In genomic region chr2:108074945-108075344, GRCh38 we compare ENCODE assay signal across 22 cellular contexts.
DNase-seq lines count a peak whose midpoint lies in the region; TF ChIP-seq lines count a peak whose summit lies in the region.
"Had no signal": no experiment of that assay in that cellular context is flagged by ENCODE, and none has a peak within 500 bp of the region (broad histone marks: within the 10 kb centered on the region; RNA-seq: fewer than 3 reads in every experiment).

No MANE protein-coding gene starts in this region.

- no peak for TF ChIP-seq CTCF in brain microvascular endothelial cell (IDR thresholded peaks at IDR 0.05; ENCODE audit: low read depth, low read length, missing control alignments)

- in situ Hi-C loops in brain microvascular endothelial cell (cut with HindIII; ENCODE audit: low pct_ligation_motif_present, low sequenced_read_pairs) = no loop called here

- no peak overlapping the region for H3K4me3 ChIP-seq in brain microvascular endothelial cell (ENCODE audit: low read depth, low read length)
- H3K4me3 ChIP-seq: BLaER1 treated with 17β-estradiol and CSF1 and Interleukin-3, amounts not matched to agents 10 nM and 100 nM; GM12878; GM23248 had no signal

- peak in 2 of 3 experiments; percentile 4 to 49 for DNase-seq in NCI-H1417 (lab: John Stamatoyannopoulos, UW)
- no peak for DNase-seq in NCI-H1417 treated with DMSO at 0.1 percent for 48 hours (lab: John Stamatoyannopoulos, UW)
- DNase-seq in SK-N-DZ (ENCODE audit: low spot score) = peak; percentile 15
- peak; percentile 17 for DNase-seq in iPS-NIHi11 (ENCODE audit: low spot score)
- no peak for DNase-seq in AG08396 (ENCODE audit: low spot score)
- no peak for DNase-seq in T-helper 2 cell
- no peak for DNase-seq in brain microvascular endothelial cell
- DNase-seq in stimulated activated CD8-positive, alpha-beta memory T cell treated with anti-CD3 and anti-CD28 coated beads, Interleukin-4, amount 100 ng/mL, for 48 hours = no peak
- DNase-seq: CD8-positive, alpha-beta memory T cell; DND-41; GDM1; GM23248; IMR-90; Karpas-422; MM.1S; NCI-H1092 treated with DMSO at 0.1 percent for 48 hours; NCI-H1694 treated with DMSO at 0.1 percent for 48 hours; NCI-H2107; NCI-H510A; Right ventricle myocardium superior had no signal

- H3K27me3 ChIP-seq in brain microvascular endothelial cell (replicated peaks) = no peaks in the 10 kb centered on the region
- H3K27me3 ChIP-seq: BLaER1 treated with 17β-estradiol and CSF1 and Interleukin-3, amounts not matched to agents 10 nM and 100 nM had no signal

- H3K27ac ChIP-seq in brain microvascular endothelial cell = no peak overlapping the region
- H3K27ac ChIP-seq: BLaER1 treated with 17β-estradiol and CSF1 and Interleukin-3, amounts not matched to agents 10 nM and 100 nM; GM23248 had no signal

- H3K36me3 ChIP-seq in brain microvascular endothelial cell (replicated peaks) = no peaks in the 10 kb centered on the region
- H3K36me3 ChIP-seq: BLaER1 treated with 17β-estradiol and CSF1 and Interleukin-3, amounts not matched to agents 10 nM and 100 nM had no signal

Comparison
In these comparisons a context has a peak if more than half of its experiments do, and no peak if none do; other contexts are left out.
1. DNase-seq: peak in NCI-H1417 (2 of 3), SK-N-DZ (single experiment) and iPS-NIHi11 (single experiment); none in NCI-H1417 treated with DMSO at 0.1 percent for 48 hours (single experiment), AG08396 (single experiment), T-helper 2 cell (0 of 5), brain microvascular endothelial cell (single experiment) and stimulated activated CD8-positive, alpha-beta memory T cell treated with anti-CD3 and anti-CD28 coated beads, Interleukin-4, amount 100 ng/mL, for 48 hours (single experiment).